ENCODE assay signal across 17 cellular contexts in genomic region chr1:181122227-181122626, GRCh38.
"Had no signal": no experiment of that assay in that cellular context is flagged by ENCODE, and none has a peak within 500 bp of the region (broad histone marks: within the 10 kb centered on the region; RNA-seq: fewer than 3 reads in every experiment).

No MANE protein-coding gene starts in this region.

- FAIRE-seq: small intestine had no signal

- H3K27me3 ChIP-seq: brain microvascular endothelial cell, suprapubic skin, upper lobe of left lung had no signal

- ATAC-seq: effector memory CD8-positive, alpha-beta T cell; left lobe of liver; natural killer cell; stimulated activated naive CD8-positive, alpha-beta T cell treated with anti-CD3 and anti-CD28 coated beads, Interleukin-15, Interleukin-2, amounts not matched to agents 100 U/mL and 50 U/mL, for 24 hours had no signal

- H3K27ac ChIP-seq: brain microvascular endothelial cell, suprapubic skin, upper lobe of left lung had no signal

- H3K9me3 ChIP-seq: suprapubic skin, upper lobe of left lung had no signal

- DNase-seq: activated CD4-positive, alpha-beta T cell treated with anti-CD3 and anti-CD28 coated beads, Interleukin-2, amount 10 ng/mL, durations not matched to agents 7 days and 5 days; activated CD8-positive, alpha-beta memory T cell treated with anti-CD3 and anti-CD28 coated beads, Interleukin-2, amount 50 U/mL, for 48 hours; activated gamma-delta T cell treated with Interleukin-2 at 50 U/mL for 16 hours; activated naive CD8-positive, alpha-beta T cell treated with anti-CD3 and anti-CD28 coated beads, Interleukin-2, amount 10 ng/mL, durations not matched to agents 7 days and 5 days; activated T-cell treated with anti-CD3 and anti-CD28 coated beads, Interleukin-2, amount 50 U/mL, for 72 hours; brain microvascular endothelial cell; effector memory CD8-positive, alpha-beta T cell; natural killer cell; right cardiac atrium; stimulated activated CD4-positive, alpha-beta T cell treated with anti-CD3 and anti-CD28 coated beads, Interleukin-4, amount 100 ng/mL, for 4 hours; stimulated activated CD8-positive, alpha-beta memory T cell treated with anti-CD3 and anti-CD28 coated beads, Interleukin-4, amount 100 ng/mL, for 48 hours; stimulated activated naive CD8-positive, alpha-beta T cell treated with anti-CD3 and anti-CD28 coated beads, Interleukin-15, Interleukin-2, amounts not matched to agents 100 U/mL and 50 U/mL, for 24 hours; T-helper 9 cell; upper lobe of left lung had no signal

- H3K36me3 ChIP-seq: brain microvascular endothelial cell, suprapubic skin, upper lobe of left lung had no signal

- H3K4me3 ChIP-seq: suprapubic skin, upper lobe of left lung had no signal
